8 cellular contexts compared by ENCODE assay signal in genomic region chr2:87325050-87325910, GRCh38.
DNase-seq lines count a peak whose midpoint lies in the region; ATAC-seq and TF ChIP-seq lines count a peak whose summit lies in the region.
"Not testable (repeated sequence)": the region's sequence is repeated elsewhere in the genome, so short reads cannot be mapped to it uniquely, and the experiment has no call there.

No MANE protein-coding gene starts in this region.

- CTCF ChIA-PET in AG04450 (lab: Charles Lee); activated CD4-positive, alpha-beta memory T cell treated with anti-CD3 and anti-CD28 coated beads, Interleukin-2, amount 10 ng/mL, durations not matched to agents 7 days and 5 days (lab: Charles Lee): not testable (repeated sequence)

- POLR2A ChIA-PET in AG04450 (lab: Yijun Ruan, JAX); activated CD4-positive, alpha-beta memory T cell treated with anti-CD3 and anti-CD28 coated beads, Interleukin-2, amount 10 ng/mL, durations not matched to agents 7 days and 5 days (lab: Charles Lee): not testable (repeated sequence)

- H3K4me3 Mint-ChIP-seq in activated CD4-positive, alpha-beta memory T cell treated with anti-CD3 and anti-CD28 coated beads, Interleukin-2, amount 10 ng/mL, durations not matched to agents 7 days and 5 days; chondrocyte (ENCODE audit: unreplicated experiment): not testable (repeated sequence)
- H3K4me3 Mint-ChIP-seq in activated naive CD4-positive, alpha-beta T cell treated with anti-CD3 and anti-CD28 coated beads, Interleukin-2, amount 50 U/mL, for 24 hours = peak overlapping the region; percentile 57
- H3K4me3 Mint-ChIP-seq in stimulated activated effector memory CD8-positive, alpha-beta T cell treated with anti-CD3 and anti-CD28 coated beads, Interleukin-12 subunit alpha, Interleukin-12 subunit beta, amount 100 ng/mL, for 72 hours = peak overlapping the region; percentile 53

- H3K27me3 ChIP-seq in AG04450 (ENCODE audit: control insufficient read depth, insufficient read depth, low read length); left lung: not testable (repeated sequence)

- H3K9me3 Mint-ChIP-seq in activated CD4-positive, alpha-beta memory T cell treated with anti-CD3 and anti-CD28 coated beads, Interleukin-2, amount 10 ng/mL, durations not matched to agents 7 days and 5 days; activated naive CD4-positive, alpha-beta T cell treated with anti-CD3 and anti-CD28 coated beads, Interleukin-2, amount 50 U/mL, for 24 hours; chondrocyte (ENCODE audit: low read depth); stimulated activated effector memory CD8-positive, alpha-beta T cell treated with anti-CD3 and anti-CD28 coated beads, Interleukin-12 subunit alpha, Interleukin-12 subunit beta, amount 100 ng/mL, for 72 hours: not testable (repeated sequence)

- not testable (repeated sequence) for H3K4me1 ChIP-seq in left lung

- intact Hi-C loops in left lung (cut with DNase I) = not testable (repeated sequence)

- peak overlapping the region; percentile 99 for H3K27ac Mint-ChIP-seq in activated CD4-positive, alpha-beta memory T cell treated with anti-CD3 and anti-CD28 coated beads, Interleukin-2, amount 10 ng/mL, durations not matched to agents 7 days and 5 days
- peak overlapping the region; percentile 91 for H3K27ac Mint-ChIP-seq in activated naive CD4-positive, alpha-beta T cell treated with anti-CD3 and anti-CD28 coated beads, Interleukin-2, amount 50 U/mL, for 24 hours
- H3K27ac Mint-ChIP-seq in chondrocyte (ENCODE audit: unreplicated experiment) = peak overlapping the region; percentile 61
- peak overlapping the region; percentile 79 for H3K27ac Mint-ChIP-seq in stimulated activated effector memory CD8-positive, alpha-beta T cell treated with anti-CD3 and anti-CD28 coated beads, Interleukin-12 subunit alpha, Interleukin-12 subunit beta, amount 100 ng/mL, for 72 hours

- peak overlapping the region; percentile 61 for H3K27ac ChIP-seq in AG04450 (ENCODE audit: low read depth, low read length)
- H3K27ac ChIP-seq in left lung = not testable (repeated sequence)

- H3K9me3 ChIP-seq in AG04450 (ENCODE audit: control insufficient read depth, insufficient read depth, low read length); left lung: not testable (repeated sequence)

- H3K4me3 ChIP-seq in AG04450 (ENCODE audit: low read depth, low read length); left lung: not testable (repeated sequence)

- ATAC-seq in HG02870 (IDR thresholded peaks at IDR 0.05; ENCODE audit: unreplicated experiment) (peak; percentile 49), SK-N-SH treated with all-trans-retinoic acid at 6 μM for 48 hours (peak; percentile 87), left lung (peak; percentile 46)
- ATAC-seq in stimulated activated effector memory CD8-positive, alpha-beta T cell treated with anti-CD3 and anti-CD28 coated beads, Interleukin-12 subunit alpha, Interleukin-12 subunit beta, amount 100 ng/mL, for 72 hours = peak; percentile 68

- H3K36me3 Mint-ChIP-seq in activated CD4-positive, alpha-beta memory T cell treated with anti-CD3 and anti-CD28 coated beads, Interleukin-2, amount 10 ng/mL, durations not matched to agents 7 days and 5 days (ENCODE audit: low read depth); activated naive CD4-positive, alpha-beta T cell treated with anti-CD3 and anti-CD28 coated beads, Interleukin-2, amount 50 U/mL, for 24 hours; chondrocyte (ENCODE audit: low read depth); stimulated activated effector memory CD8-positive, alpha-beta T cell treated with anti-CD3 and anti-CD28 coated beads, Interleukin-12 subunit alpha, Interleukin-12 subunit beta, amount 100 ng/mL, for 72 hours: not testable (repeated sequence)

- H3K27me3 Mint-ChIP-seq in activated CD4-positive, alpha-beta memory T cell treated with anti-CD3 and anti-CD28 coated beads, Interleukin-2, amount 10 ng/mL, durations not matched to agents 7 days and 5 days; activated naive CD4-positive, alpha-beta T cell treated with anti-CD3 and anti-CD28 coated beads, Interleukin-2, amount 50 U/mL, for 24 hours; chondrocyte (ENCODE audit: low read depth): not testable (repeated sequence)

- not testable (repeated sequence) for H3K36me3 ChIP-seq in left lung

- not testable (repeated sequence) for TF ChIP-seq CTCF in AG04450 (IDR thresholded peaks at IDR 0.05; ENCODE audit: low read depth, low read length); chondrocyte (IDR thresholded peaks at IDR 0.05); left lung (IDR thresholded peaks at IDR 0.05)

- H3K4me1 Mint-ChIP-seq in activated CD4-positive, alpha-beta memory T cell treated with anti-CD3 and anti-CD28 coated beads, Interleukin-2, amount 10 ng/mL, durations not matched to agents 7 days and 5 days = peaks cover 51% of the 10 kb centered on the region
- peaks cover 20% of the 10 kb centered on the region for H3K4me1 Mint-ChIP-seq in activated naive CD4-positive, alpha-beta T cell treated with anti-CD3 and anti-CD28 coated beads, Interleukin-2, amount 50 U/mL, for 24 hours
- H3K4me1 Mint-ChIP-seq in chondrocyte (ENCODE audit: low read depth) = peaks cover 13% of the 10 kb centered on the region
- H3K4me1 Mint-ChIP-seq in stimulated activated effector memory CD8-positive, alpha-beta T cell treated with anti-CD3 and anti-CD28 coated beads, Interleukin-12 subunit alpha, Interleukin-12 subunit beta, amount 100 ng/mL, for 72 hours = peaks cover 27% of the 10 kb centered on the region

- not testable (repeated sequence) for DNase-seq in AG04450 (ENCODE audit: low read depth, low spot score); activated CD4-positive, alpha-beta memory T cell treated with anti-CD3 and anti-CD28 coated beads, Interleukin-2, amount 10 ng/mL, durations not matched to agents 7 days and 5 days; chondrocyte (ENCODE audit: low spot score); left lung; stimulated activated effector memory CD8-positive, alpha-beta T cell treated with anti-CD3 and anti-CD28 coated beads, Interleukin-12 subunit alpha, Interleukin-12 subunit beta, amount 100 ng/mL, for 72 hours (ENCODE audit: low spot score in 2 of 2)
